Comparison of ENCODE assay signal across 15 cellular contexts in the genomic region with DNA sequence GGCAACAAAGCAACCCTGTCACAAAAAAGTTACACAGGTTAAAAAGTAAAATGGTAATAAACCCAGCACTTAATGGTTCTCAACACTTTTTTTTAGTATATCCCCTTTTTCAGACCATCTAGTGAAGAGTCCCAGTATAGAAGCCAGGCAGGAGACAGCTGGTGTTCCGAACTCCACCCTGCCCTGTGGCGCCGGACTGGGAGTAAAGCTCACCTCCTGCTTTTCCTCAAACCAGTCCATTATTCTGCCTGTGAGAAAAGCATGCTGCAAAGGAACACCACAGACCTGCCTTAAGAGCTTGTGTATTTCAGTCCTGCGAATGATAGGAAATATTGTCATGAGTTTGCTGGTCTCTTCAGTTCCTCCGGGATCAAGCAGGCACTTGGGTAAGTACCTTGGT.
A peak's percentile ranks its signal among the peaks of the same experiment; 100 is the strongest.
DNase-seq lines count a peak whose midpoint lies in the region; ATAC-seq and TF ChIP-seq lines count a peak whose summit lies in the region.
"Had no signal": no experiment of that assay in that cellular context is flagged by ENCODE, and none has a peak within 500 bp of the region (broad histone marks: within the 10 kb centered on the region; RNA-seq: fewer than 3 reads in every experiment).

No MANE protein-coding gene starts in this region.

- H4K20me1 ChIP-seq in GM23338 (replicated peaks; ENCODE audit: insufficient read depth), result no peaks in the 10 kb centered on the region; the same call in 1 of the 2 replicates

- TF ChIP-seq CTCF in GM23338 (conservative IDR thresholded peaks at IDR 0.05; ENCODE audit: low read depth in 2 of 2) (no peak), Panc1 (IDR thresholded peaks at IDR 0.05) (no peak), nephron progenitor cell (IDR thresholded peaks at IDR 0.05) (no peak), gastroesophageal sphincter (IDR thresholded peaks at IDR 0.05) (no peak), coronary artery (IDR thresholded peaks at IDR 0.05) (no peak)

- H3K36me3 ChIP-seq in GM23338 (ENCODE audit: insufficient read depth), result peaks cover 18% of the 10 kb centered on the region
- H3K36me3 ChIP-seq in Panc1 (ENCODE audit: control insufficient read depth, insufficient read depth, low read length), result peaks cover 15% of the 10 kb centered on the region
- H3K36me3 ChIP-seq in gastroesophageal sphincter, result peaks cover 0 to 62% of the 10 kb centered on the region in 2 donors

- intact Hi-C loops in Panc1 (cut with micrococcal nuclease; ENCODE audit: unreplicated experiment), result no loop called here

- H3K4me3 ChIP-seq in GM23338 (no peak overlapping the region), Panc1 (ENCODE audit: low read depth in 2 of 2, low read length in 2 of 2) (no peak overlapping the region), gastroesophageal sphincter (no peak overlapping the region), coronary artery (no peak overlapping the region)

- H3K9me3 ChIP-seq in Panc1 (ENCODE audit: control insufficient read depth, insufficient read depth, low read depth, low read length), result no peaks in the 10 kb centered on the region
- H3K9me3 ChIP-seq in gastroesophageal sphincter, result no peaks in the 10 kb centered on the region
- H3K9me3 ChIP-seq: BE2C had no signal

- in situ Hi-C loops in Panc1 (cut with HindIII; ENCODE audit: low pct_unique_long_range_greater_than_20kb, low sequenced_read_pairs), result no loop called here

- no peak; the same call in 2 of the 3 replicates for ATAC-seq in GM23338
- ATAC-seq in Panc1, result peak; percentile 36
- ATAC-seq in gastroesophageal sphincter, result no peak
- ATAC-seq in HG03378 (IDR thresholded peaks at IDR 0.05; ENCODE audit: unreplicated experiment), result no peak
- ATAC-seq: PC-3 had no signal

- H3K4me1 Mint-ChIP-seq in activated T-cell treated with anti-CD3 and anti-CD28 coated beads, Interleukin-2, amount 50 U/mL, for 24 hours (ENCODE audit: low read depth), result peaks cover 7% of the 10 kb centered on the region
- peaks cover 30% of the 10 kb centered on the region for H3K4me1 Mint-ChIP-seq in GM23338
- H3K4me1 Mint-ChIP-seq in nephron progenitor cell, result no peaks in the 10 kb centered on the region

- no peak for TF ChIP-seq POLR2A in gastroesophageal sphincter (IDR thresholded peaks at IDR 0.05)

- no peaks in the 10 kb centered on the region for H3K9me2 ChIP-seq in GM23338 (ENCODE audit: insufficient read depth)

- H3K27ac Mint-ChIP-seq in activated T-cell treated with anti-CD3 and anti-CD28 coated beads, Interleukin-2, amount 50 U/mL, for 24 hours, result peak overlapping the region; percentile 80
- H3K27ac Mint-ChIP-seq in GM23338, result 0 out of 2 replicates have a peak overlapping the region, but pooled peaks have one; percentile 53
- peak overlapping the region; percentile 54 for H3K27ac Mint-ChIP-seq in nephron progenitor cell

- CTCF ChIA-PET in Panc1 (lab: Charles Lee), result interaction anchor here (0.9 kb wide), 1 partner anchor 160 kb away, joined by 6 read pairs; no protein-coding TSS in a partner anchor

- peaks cover 29% of the 10 kb centered on the region; the same call in 1 of the 2 replicates for H3K4me1 ChIP-seq in GM23338 (ENCODE audit: insufficient read depth)
- no peaks in the 10 kb centered on the region for H3K4me1 ChIP-seq in Panc1 (ENCODE audit: control insufficient read depth, insufficient read depth, low read length)
- no peaks in the 10 kb centered on the region for H3K4me1 ChIP-seq in gastroesophageal sphincter
- H3K4me1 ChIP-seq: BE2C had no signal

- POLR2A ChIA-PET in Panc1 (lab: Charles Lee), result interaction anchor here (0.5 kb wide), 1 partner anchor 131 kb away, joined by 9 read pairs; no protein-coding TSS in a partner anchor

- no peaks in the 10 kb centered on the region for H3K9me3 Mint-ChIP-seq in activated T-cell treated with anti-CD3 and anti-CD28 coated beads, Interleukin-2, amount 50 U/mL, for 24 hours
- H3K9me3 Mint-ChIP-seq in GM23338 (peaks cover 10% of the 10 kb centered on the region; the same call in 2 of the 3 replicates), nephron progenitor cell (no peaks in the 10 kb centered on the region)
- H3K9me3 Mint-ChIP-seq: CD4-positive, alpha-beta memory T cell had no signal

- H2AFZ ChIP-seq in GM23338, result no peak overlapping the region

- H3K79me2 ChIP-seq in GM23338 (replicated peaks; ENCODE audit: insufficient read depth), result no peaks in the 10 kb centered on the region

- peaks cover 10% of the 10 kb centered on the region; the same call in 1 of the 2 replicates for H3F3A ChIP-seq in GM23338 (replicated peaks; ENCODE audit: low read depth)

- no peak for TF ChIP-seq EP300 in gastroesophageal sphincter (IDR thresholded peaks at IDR 0.05)

- no peaks in the 10 kb centered on the region for H3K27me3 ChIP-seq in GM23338 (ENCODE audit: insufficient read depth)
- H3K27me3 ChIP-seq in Panc1 (ENCODE audit: control insufficient read depth, insufficient read depth, low read length), result no peaks in the 10 kb centered on the region
- H3K27me3 ChIP-seq in gastroesophageal sphincter, result no peaks in the 10 kb centered on the region
- H3K27me3 ChIP-seq: BE2C had no signal

- peaks cover 94% of the 10 kb centered on the region for H3K36me3 Mint-ChIP-seq in activated T-cell treated with anti-CD3 and anti-CD28 coated beads, Interleukin-2, amount 50 U/mL, for 24 hours (ENCODE audit: low read depth)
- H3K36me3 Mint-ChIP-seq in GM23338 (ENCODE audit: low read depth) (peaks cover 70% of the 10 kb centered on the region), nephron progenitor cell (ENCODE audit: low read depth) (peaks cover 68% of the 10 kb centered on the region)

- no TSS peak for BruUV-seq in Panc1 (replicated peaks; lab: Mats Ljungman, UMichigan)

- H3K4me3 Mint-ChIP-seq in activated T-cell treated with anti-CD3 and anti-CD28 coated beads, Interleukin-2, amount 50 U/mL, for 24 hours, result no peak overlapping the region
- H3K4me3 Mint-ChIP-seq in GM23338 (no peak overlapping the region), nephron progenitor cell (no peak overlapping the region)
- H3K4me3 Mint-ChIP-seq: CD4-positive, alpha-beta memory T cell had no signal

- DNase-seq in activated T-cell treated with anti-CD3 and anti-CD28 coated beads, Interleukin-2, amount 50 U/mL, for 24 hours, result no peak
- no peak for DNase-seq in activated T-cell treated with anti-CD3 and anti-CD28 coated beads for 4 hours
- DNase-seq in GM23338 (ENCODE audit: low spot score), result no peak
- DNase-seq in Panc1 (ENCODE audit: low read depth, low spot score), result no peak
- DNase-seq in nephron progenitor cell, result no peak
- DNase-seq in coronary artery (ENCODE audit: low spot score), result no peak
- DNase-seq: BE2C; CD4-positive, alpha-beta memory T cell; NCI-H1417 treated with DMSO at 0.1 percent for 48 hours; NCI-H2029 treated with DMSO at 0.1 percent for 48 hours; NCI-H2227 treated with DMSO at 0.1 percent for 48 hours; NCI-H526 had no signal

- 84 to 89% methylated on average over 3 to 4 of the region's 5 CpGs for WGBS in gastroesophageal sphincter (ENCODE audit: low coverage in 1 of 2), 2 donors

- no peaks in the 10 kb centered on the region for H3K27me3 Mint-ChIP-seq in activated T-cell treated with anti-CD3 and anti-CD28 coated beads, Interleukin-2, amount 50 U/mL, for 24 hours
- peaks cover 23% of the 10 kb centered on the region for H3K27me3 Mint-ChIP-seq in GM23338 (ENCODE audit: insufficient read depth, low read depth, poor library complexity)
- no peaks in the 10 kb centered on the region for H3K27me3 Mint-ChIP-seq in nephron progenitor cell (ENCODE audit: low read depth, poor library complexity)
- H3K27me3 Mint-ChIP-seq: CD4-positive, alpha-beta memory T cell had no signal

- H3K27ac ChIP-seq in GM23338 (ENCODE audit: low read depth), result no peak overlapping the region
- H3K27ac ChIP-seq in Panc1 (ENCODE audit: low read length), result no peak overlapping the region
- H3K27ac ChIP-seq in gastroesophageal sphincter, result no peak overlapping the region
- H3K27ac ChIP-seq in coronary artery, result no peak overlapping the region

- H3K4me2 ChIP-seq in GM23338, result no peak overlapping the region

TF ChIP-seq in GM23338, 12 proteins besides CTCF, POLR2A, EP300 and RAD21 (continues in another document):
- TF ChIP-seq NANOG (IDR thresholded peaks at IDR 0.05; ENCODE audit: borderline replicate concordance) (no peak), ZNF114 (CRISPR knock-in tag; IDR thresholded peaks at IDR 0.05) (no peak), POLR2AphosphoS5 (IDR thresholded peaks at IDR 0.05; ENCODE audit: low read depth) (no peak), EZH2phosphoT487 (IDR thresholded peaks at IDR 0.05; ENCODE audit: unreplicated experiment) (no peak)
- TF ChIP-seq, protein P1, sequence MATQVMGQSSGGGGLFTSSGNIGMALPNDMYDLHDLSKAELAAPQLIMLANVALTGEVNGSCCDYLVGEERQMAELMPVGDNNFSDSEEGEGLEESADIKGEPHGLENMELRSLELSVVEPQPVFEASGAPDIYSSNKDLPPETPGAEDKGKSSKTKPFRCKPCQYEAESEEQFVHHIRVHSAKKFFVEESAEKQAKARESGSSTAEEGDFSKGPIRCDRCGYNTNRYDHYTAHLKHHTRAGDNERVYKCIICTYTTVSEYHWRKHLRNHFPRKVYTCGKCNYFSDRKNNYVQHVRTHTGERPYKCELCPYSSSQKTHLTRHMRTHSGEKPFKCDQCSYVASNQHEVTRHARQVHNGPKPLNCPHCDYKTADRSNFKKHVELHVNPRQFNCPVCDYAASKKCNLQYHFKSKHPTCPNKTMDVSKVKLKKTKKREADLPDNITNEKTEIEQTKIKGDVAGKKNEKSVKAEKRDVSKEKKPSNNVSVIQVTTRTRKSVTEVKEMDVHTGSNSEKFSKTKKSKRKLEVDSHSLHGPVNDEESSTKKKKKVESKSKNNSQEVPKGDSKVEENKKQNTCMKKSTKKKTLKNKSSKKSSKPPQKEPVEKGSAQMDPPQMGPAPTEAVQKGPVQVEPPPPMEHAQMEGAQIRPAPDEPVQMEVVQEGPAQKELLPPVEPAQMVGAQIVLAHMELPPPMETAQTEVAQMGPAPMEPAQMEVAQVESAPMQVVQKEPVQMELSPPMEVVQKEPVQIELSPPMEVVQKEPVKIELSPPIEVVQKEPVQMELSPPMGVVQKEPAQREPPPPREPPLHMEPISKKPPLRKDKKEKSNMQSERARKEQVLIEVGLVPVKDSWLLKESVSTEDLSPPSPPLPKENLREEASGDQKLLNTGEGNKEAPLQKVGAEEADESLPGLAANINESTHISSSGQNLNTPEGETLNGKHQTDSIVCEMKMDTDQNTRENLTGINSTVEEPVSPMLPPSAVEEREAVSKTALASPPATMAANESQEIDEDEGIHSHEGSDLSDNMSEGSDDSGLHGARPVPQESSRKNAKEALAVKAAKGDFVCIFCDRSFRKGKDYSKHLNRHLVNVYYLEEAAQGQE (IDR thresholded peaks at IDR 0.05; ENCODE audit: unreplicated experiment), result no peak
- TF ChIP-seq, protein P2, sequence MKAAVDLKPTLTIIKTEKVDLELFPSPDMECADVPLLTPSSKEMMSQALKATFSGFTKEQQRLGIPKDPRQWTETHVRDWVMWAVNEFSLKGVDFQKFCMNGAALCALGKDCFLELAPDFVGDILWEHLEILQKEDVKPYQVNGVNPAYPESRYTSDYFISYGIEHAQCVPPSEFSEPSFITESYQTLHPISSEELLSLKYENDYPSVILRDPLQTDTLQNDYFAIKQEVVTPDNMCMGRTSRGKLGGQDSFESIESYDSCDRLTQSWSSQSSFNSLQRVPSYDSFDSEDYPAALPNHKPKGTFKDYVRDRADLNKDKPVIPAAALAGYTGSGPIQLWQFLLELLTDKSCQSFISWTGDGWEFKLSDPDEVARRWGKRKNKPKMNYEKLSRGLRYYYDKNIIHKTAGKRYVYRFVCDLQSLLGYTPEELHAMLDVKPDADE (IDR thresholded peaks at IDR 0.05), result no peak
